12 cellular contexts compared by ENCODE assay signal in the genomic region with DNA sequence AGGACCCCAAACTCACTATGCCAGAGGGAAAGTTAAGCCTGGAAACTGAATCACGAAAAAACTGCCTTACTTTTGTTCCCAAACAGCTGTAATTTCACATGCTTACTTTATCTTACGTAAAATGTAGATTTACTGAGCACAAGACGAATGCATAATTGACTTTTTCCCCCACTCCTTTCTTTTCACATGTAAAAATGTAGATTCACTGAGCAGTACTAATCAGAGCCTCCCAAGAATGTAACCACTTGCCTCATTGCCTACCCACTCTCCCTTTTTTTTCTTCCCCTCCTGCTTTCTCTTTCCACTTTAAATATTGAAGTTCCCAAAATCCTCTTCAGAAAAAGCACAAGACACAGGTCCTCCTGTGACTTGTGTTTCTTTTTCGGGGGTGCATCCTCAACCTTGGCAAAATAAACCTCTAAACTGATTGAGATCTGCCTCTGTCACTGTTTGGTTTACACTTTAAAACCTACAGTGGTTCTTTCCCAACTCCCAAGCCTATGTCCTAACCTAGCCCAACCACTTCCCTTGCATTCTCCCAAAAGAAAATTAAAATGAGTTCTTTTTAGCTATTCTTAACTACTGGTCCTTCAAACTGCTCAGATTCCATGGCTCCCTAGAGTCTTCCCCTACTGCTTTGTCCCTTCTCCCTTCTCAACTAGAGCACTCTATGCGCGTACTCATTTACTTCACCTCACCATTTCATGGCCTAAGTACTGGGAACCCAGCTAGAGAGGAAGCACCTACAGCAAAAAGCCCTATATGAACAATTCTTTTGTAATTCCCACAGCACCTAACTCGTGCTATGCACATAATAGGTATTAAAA.
DNase-seq lines count a peak whose midpoint lies in the region; ATAC-seq, FAIRE-seq and TF ChIP-seq lines count a peak whose summit lies in the region.
"Had no signal": no experiment of that assay in that cellular context is flagged by ENCODE, and none has a peak within 500 bp of the region (broad histone marks: within the 10 kb centered on the region; RNA-seq: fewer than 3 reads in every experiment).

No MANE protein-coding gene starts in this region.

- no peak overlapping the region for H3K4me3 ChIP-seq in left ventricle myocardium inferior
- no peak overlapping the region for H3K4me3 ChIP-seq in right atrium auricular region
- H3K4me3 ChIP-seq in GM12878: no peak overlapping the region
- no peak overlapping the region for H3K4me3 ChIP-seq in mesendoderm (ENCODE audit: low read length)
- H3K4me3 ChIP-seq in mucosa of descending colon: no peak overlapping the region
- no peak overlapping the region for H3K4me3 ChIP-seq in MG63

- H4K5ac ChIP-seq in mesendoderm (ENCODE audit: low read length): no peak overlapping the region

- in situ Hi-C loops in GM12878 (cut with MboI): no loop called here

- H2BK5ac ChIP-seq in mesendoderm (ENCODE audit: low read length): no peak overlapping the region

- no peaks in the 10 kb centered on the region; the same call in 1 of the 2 replicates for H4K20me1 ChIP-seq in GM12878 (ENCODE audit: control insufficient read depth, insufficient read depth)

- RAD21 ChIA-PET in GM12878 (lab: Charles Lee; ENCODE audit: unreplicated experiment): no interaction called here

- no peak overlapping the region for H3K4ac ChIP-seq in mesendoderm (ENCODE audit: low read depth, low read length)

- no peak overlapping the region for H4K8ac ChIP-seq in mesendoderm (ENCODE audit: low read depth, low read length)

- H3K9ac ChIP-seq in GM12878 (ENCODE audit: control insufficient read depth, insufficient read depth, low read length) (no peak overlapping the region), mesendoderm (ENCODE audit: low read length) (no peak overlapping the region)

- H3K23ac ChIP-seq in mesendoderm (ENCODE audit: low read length): no peak overlapping the region

- H3K79me1 ChIP-seq in mesendoderm (ENCODE audit: low read length): no peaks in the 10 kb centered on the region

- TF ChIP-seq CTCF in left ventricle myocardium inferior (IDR thresholded peaks at IDR 0.05; ENCODE audit: borderline replicate concordance) (no peak), right atrium auricular region (IDR thresholded peaks at IDR 0.05) (no peak), GM12878 (IDR thresholded peaks at IDR 0.05 in 2 of 3, conservative IDR thresholded peaks at IDR 0.05 in 1 of 3; ENCODE audit: control insufficient read depth in 2 of 3, extremely low read depth in 1 of 3, insufficient read depth in 1 of 3, low read depth in 3 of 3, low read length in 3 of 3) (no peak), mucosa of descending colon (IDR thresholded peaks at IDR 0.05) (no peak)

- no peak overlapping the region for H3K56ac ChIP-seq in mesendoderm (ENCODE audit: low read length)

- ATAC-seq in GM12878: peak; percentile 18
- ATAC-seq in mucosa of descending colon: no peak
- ATAC-seq in HG03378 (IDR thresholded peaks at IDR 0.05; ENCODE audit: unreplicated experiment): no peak

- DNase-seq in left ventricle myocardium inferior (no peak), right atrium auricular region (ENCODE audit: low spot score) (no peak), GM12878 (ENCODE audit: low read depth, low spot score) (no peak), mesendoderm (peak; percentile 70), mucosa of descending colon (no peak), DMS53 (lab: John Stamatoyannopoulos, UW) (no peak), MG63 (no peak)
- DNase-seq: activated CD4-positive, alpha-beta T cell treated with anti-CD3 and anti-CD28 coated beads for 1 hour; activated naive CD8-positive, alpha-beta T cell treated with anti-CD3 and anti-CD28 coated beads, Interleukin-2, amount 10 ng/mL, durations not matched to agents 7 days and 5 days; foreskin fibroblast; occipital lobe had no signal

- BruUV-seq in GM12878 (replicated peaks; lab: Mats Ljungman, UMichigan): no TSS peak

- H3K4me1 ChIP-seq in left ventricle myocardium inferior (peaks cover 96% of the 10 kb centered on the region), right atrium auricular region (peaks cover 0 to 68% of the 10 kb centered on the region in 2 donors), GM12878 (ENCODE audit: control insufficient read depth, insufficient read depth, low read length) (peaks cover 12% of the 10 kb centered on the region), mesendoderm (ENCODE audit: control insufficient read depth, low read depth, low read length) (peaks cover 2% of the 10 kb centered on the region), mucosa of descending colon (ENCODE audit: low read depth) (peaks cover 19% of the 10 kb centered on the region)

- no peak for TF ChIP-seq EP300 in GM12878 (IDR thresholded peaks at IDR 0.05; ENCODE audit: borderline replicate concordance in 1 of 2, control insufficient read depth in 1 of 2, low read depth in 2 of 2, low read length in 2 of 2)

- SMC1A ChIA-PET in GM12878 (lab: Charles Lee; ENCODE audit: uncharacterized antibody, unreplicated experiment): interaction anchor here (1.0 to 2.7 kb wide), 3 partner anchors 18 to 33 kb away, joined by 3 to 8 read pairs (median 4); no protein-coding TSS in a partner anchor

- H3K36me3 ChIP-seq in left ventricle myocardium inferior (peaks cover 16% of the 10 kb centered on the region), right atrium auricular region (peaks cover 11% of the 10 kb centered on the region), GM12878 (ENCODE audit: control insufficient read depth in 2 of 2, insufficient read depth in 2 of 2, low read length in 1 of 2) (peaks cover 0 to 5% of the 10 kb centered on the region in 2 experiments; a peak in 3 of 4 replicates), mesendoderm (ENCODE audit: control insufficient read depth, insufficient read depth, low read length) (no peaks in the 10 kb centered on the region), mucosa of descending colon (ENCODE audit: low read depth) (no peaks in the 10 kb centered on the region), MG63 (peaks cover 4% of the 10 kb centered on the region; the same call in 1 of the 2 replicates)

- H2AFZ ChIP-seq in GM12878 (ENCODE audit: control insufficient read depth, low read depth, low read length): no peak overlapping the region

- intact Hi-C loops in left ventricle myocardium inferior (cut with micrococcal nuclease) (no loop called here), GM12878 (cut with micrococcal nuclease; ENCODE audit: unreplicated experiment) (no loop called here), mucosa of descending colon (cut with DNase I, micrococcal nuclease) (no loop called here)

- no peak overlapping the region for H2BK15ac ChIP-seq in mesendoderm (replicated peaks; ENCODE audit: low read depth)

- H3K27me3 ChIP-seq in left ventricle myocardium inferior (ENCODE audit: low read depth) (no peaks in the 10 kb centered on the region), right atrium auricular region (no peaks in the 10 kb centered on the region), GM12878 (replicated peaks in 1 of 2; ENCODE audit: control insufficient read depth in 2 of 2, insufficient read depth in 2 of 2, low read length in 1 of 2) (no peaks in the 10 kb centered on the region), mesendoderm (ENCODE audit: insufficient read depth, low read length, poor library complexity) (no peaks in the 10 kb centered on the region), MG63 (no peaks in the 10 kb centered on the region)

- H3K9me3 ChIP-seq in left ventricle myocardium inferior (replicated peaks) (no peaks in the 10 kb centered on the region), right atrium auricular region (no peaks in the 10 kb centered on the region), GM12878 (replicated peaks; ENCODE audit: control insufficient read depth, insufficient read depth, low read length) (no peaks in the 10 kb centered on the region; the same call in 2 of the 3 replicates), mucosa of descending colon (no peaks in the 10 kb centered on the region), MG63 (no peaks in the 10 kb centered on the region)

- H3K27ac ChIP-seq in left ventricle myocardium inferior (replicated peaks) (peak overlapping the region; percentile 36), right atrium auricular region (no peak overlapping the region), GM12878 (ENCODE audit: control insufficient read depth, insufficient read depth) (no peak overlapping the region), mesendoderm (ENCODE audit: low read depth, low read length) (peak overlapping the region; percentile 53)

- H3K79me2 ChIP-seq in GM12878 (ENCODE audit: control insufficient read depth, insufficient read depth, low read length): peaks cover 12% of the 10 kb centered on the region
- H3K79me2 ChIP-seq in mesendoderm (ENCODE audit: control insufficient read depth, insufficient read depth, low read length): no peaks in the 10 kb centered on the region

- FAIRE-seq in GM12878 (lab: Jason Lieb, UNC): no peak

- 84% methylated on average over 7 of the region's 7 CpGs for WGBS in GM12878 (ENCODE audit: insufficient coverage, insufficient replicate concordance, low lambda C conversion rate, missing lambda C conversion rate)
- WGBS in mesendoderm (ENCODE audit: extremely low coverage, insufficient coverage, low lambda C conversion rate): no CpG with 5 or more reads among the region's 7 CpGs

- no peak for TF ChIP-seq POLR2A in GM12878 (IDR thresholded peaks at IDR 0.05; ENCODE audit: low read depth, low read length)

- POLR2A ChIA-PET in GM12878 (lab: Charles Lee): no interaction called here

- H3K4me2 ChIP-seq in GM12878 (ENCODE audit: control insufficient read depth, insufficient read depth) (no peak overlapping the region), mesendoderm (ENCODE audit: low read length) (no peak overlapping the region)

- no peak overlapping the region for H2BK120ac ChIP-seq in mesendoderm (ENCODE audit: low read depth, low read length)

- TF ChIP-seq RAD21 in GM12878 (IDR thresholded peaks at IDR 0.05; ENCODE audit: insufficient read depth, low read depth, low read length): no peak

- H2AK5ac ChIP-seq in mesendoderm (ENCODE audit: low read length): no peak overlapping the region

- CTCF ChIA-PET in GM12878 (lab: Yijun Ruan, JAX): no interaction called here

- no peak overlapping the region for H3K18ac ChIP-seq in mesendoderm (ENCODE audit: low read length)

TF ChIP-seq in GM12878, 131 proteins besides CTCF, POLR2A, EP300 and RAD21:
- TF ChIP-seq JUND (IDR thresholded peaks at IDR 0.05; ENCODE audit: low read depth, low read length): no peak
- 0 out of 2 replicates have a peak, but pooled peaks have one; percentile 5 for TF ChIP-seq POLR2AphosphoS5 (IDR thresholded peaks at IDR 0.05; ENCODE audit: low read length)
TF ChIP-seq in GM12878: peak in this region for 1.

Comparison
In these comparisons a context has a peak if more than half of its experiments do, and no peak if none do; other contexts are left out.
1. H3K27ac ChIP-seq: peak in left ventricle myocardium inferior (single experiment) and mesendoderm (single experiment); none in right atrium auricular region (0 of 2) and GM12878 (single experiment).